Comparison of ENCODE assay signal across 8 cellular contexts in genomic region chr17:16428098-16428882, GRCh38. TPM values are rescaled to one million over a fixed set of nuclear protein-coding genes. Genes with fewer than 3 reads are reported as not detected.
A peak's percentile ranks its signal among the peaks of the same experiment; 100 is the strongest.
DNase-seq lines count a peak whose midpoint lies in the region; ATAC-seq and TF ChIP-seq lines count a peak whose summit lies in the region.

No MANE protein-coding gene starts in this region.

- H3K9me3 Mint-ChIP-seq in stimulated activated naive CD8-positive, alpha-beta T cell treated with anti-CD3 and anti-CD28 coated beads, Interleukin-15, amount 100 ng/mL, for 72 hours = no peaks in the 10 kb centered on the region

- no peak overlapping the region for H3K4me3 Mint-ChIP-seq in stimulated activated naive CD8-positive, alpha-beta T cell treated with anti-CD3 and anti-CD28 coated beads, Interleukin-15, amount 100 ng/mL, for 72 hours

- H4K20me1 ChIP-seq in PC-3 (ENCODE audit: low read length) = no peaks in the 10 kb centered on the region

- H3K9ac ChIP-seq in PC-3 (ENCODE audit: low read length) = no peak overlapping the region

- no peaks in the 10 kb centered on the region for H3K27me3 Mint-ChIP-seq in stimulated activated naive CD8-positive, alpha-beta T cell treated with anti-CD3 and anti-CD28 coated beads, Interleukin-15, amount 100 ng/mL, for 72 hours

- H3K79me2 ChIP-seq in PC-3 (ENCODE audit: low read length) = no peaks in the 10 kb centered on the region

- intact Hi-C loops in PC-3 (cut with micrococcal nuclease) (no loop called here), left lung (cut with DNase I) (no loop called here)

- H3K27ac ChIP-seq in PC-3 (ENCODE audit: low read length) (no peak overlapping the region), left lung (no peak overlapping the region)

- ATAC-seq in PC-3 (peak; percentile 75), left lung (peak; percentile 94)
- ATAC-seq in stimulated activated naive CD8-positive, alpha-beta T cell treated with anti-CD3 and anti-CD28 coated beads, Interleukin-15, amount 100 ng/mL, for 72 hours = peak; percentile 81

- H2AFZ ChIP-seq in PC-3 (ENCODE audit: low read length) = 0 out of 2 replicates have a peak overlapping the region, but pooled peaks have one; percentile 24

- no peaks in the 10 kb centered on the region for H3K9me2 ChIP-seq in PC-3 (replicated peaks; ENCODE audit: low read length)

- no peak overlapping the region for H3K4me2 ChIP-seq in PC-3 (ENCODE audit: low read length)

- H3K4me3 ChIP-seq in PC-3 (ENCODE audit: low read length) (no peak overlapping the region), astrocyte of the spinal cord (ENCODE audit: low read depth, low read length) (no peak overlapping the region), left lung (no peak overlapping the region)

- DNase-seq in activated T-cell treated with anti-CD3 and anti-CD28 coated beads for 1 hour (ENCODE audit: low read depth) (peak; percentile 40), activated T-cell treated with anti-CD3 and anti-CD28 coated beads for 4 hours (no peak), PC-3 (peak; percentile 57), astrocyte of the spinal cord (ENCODE audit: low read depth, low spot score) (no peak), left lung (peak; percentile 64 to 85), dedifferentiated amniotic fluid mesenchymal stem cell (ENCODE audit: extremely low spot score) (no peak), NCI-H345 treated with DMSO at 0.1 percent for 48 hours (lab: John Stamatoyannopoulos, UW; ENCODE audit: unreplicated experiment) (no peak)
- DNase-seq in stimulated activated naive CD8-positive, alpha-beta T cell treated with anti-CD3 and anti-CD28 coated beads, Interleukin-15, amount 100 ng/mL, for 72 hours = peak; percentile 28 to 54

- CTCF ChIA-PET in PC-3 (lab: Charles Lee) = interaction anchor here (1.1 to 1.4 kb wide), 2 partner anchors 9 to 93 kb away, joined by 3 to 6 read pairs; no protein-coding TSS in a partner anchor

- H3F3A ChIP-seq in PC-3 (ENCODE audit: low read length, unreplicated experiment) = no peaks in the 10 kb centered on the region

- no peak overlapping the region for H3K27ac Mint-ChIP-seq in stimulated activated naive CD8-positive, alpha-beta T cell treated with anti-CD3 and anti-CD28 coated beads, Interleukin-15, amount 100 ng/mL, for 72 hours

- H3K9me3 ChIP-seq in PC-3 (ENCODE audit: low read length) = no peaks in the 10 kb centered on the region
- no peaks in the 10 kb centered on the region for H3K9me3 ChIP-seq in left lung

- no TSS peak for BruUV-seq in PC-3 (replicated peaks; lab: Mats Ljungman, UMichigan)

- H3K27me3 ChIP-seq in PC-3 (ENCODE audit: low read length) (no peaks in the 10 kb centered on the region), left lung (no peaks in the 10 kb centered on the region)

- peak; percentile 90 for TF ChIP-seq CTCF in PC-3 (conservative IDR thresholded peaks at IDR 0.05; ENCODE audit: low read depth, low read length)
- peak; percentile 75 for TF ChIP-seq CTCF in astrocyte of the spinal cord (IDR thresholded peaks at IDR 0.05; ENCODE audit: low read depth, low read length)
- peak; percentile 57 to 60 for TF ChIP-seq CTCF in left lung (IDR thresholded peaks at IDR 0.05)

- H3K4me1 Mint-ChIP-seq in stimulated activated naive CD8-positive, alpha-beta T cell treated with anti-CD3 and anti-CD28 coated beads, Interleukin-15, amount 100 ng/mL, for 72 hours = peaks cover 6% of the 10 kb centered on the region

- H3K4me1 ChIP-seq in PC-3 (ENCODE audit: insufficient read depth, low read length) (no peaks in the 10 kb centered on the region), left lung (no peaks in the 10 kb centered on the region)

- POLR2A ChIA-PET in PC-3 (lab: Charles Lee; ENCODE audit: unreplicated experiment) = no interaction called here

- H3K36me3 ChIP-seq in PC-3 (ENCODE audit: low read depth, low read length) (no peaks in the 10 kb centered on the region), left lung (peaks cover 0 to 95% of the 10 kb centered on the region in 2 donors)

- in situ Hi-C loops in astrocyte of the spinal cord (cut with HindIII; ENCODE audit: low sequenced_read_pairs) = no loop called here

RNA-seq across cellular contexts. Expression of gene TRPV2, which starts 12.9 kb away (rescaled TPM):
- total RNA-seq in PC-3 (2014; rRNA removed) (0.69 and 1.9 TPM in 2 replicates), left lung (10 to 100 TPM; 58.0 to 97.7 TPM)

RNA-seq across cellular contexts. Expression of gene UBB, which starts 47.4 kb away (rescaled TPM):
- total RNA-seq in PC-3 (2014; rRNA removed) = 2,112 and 2,970 TPM in 2 replicates
- 1,000 to 10,000 TPM; 1,151 to 1,430 TPM for total RNA-seq in left lung

Comparison
In these comparisons a context has a peak if more than half of its experiments do, and no peak if none do; other contexts are left out.
1. DNase-seq: peak in activated T-cell treated with anti-CD3 and anti-CD28 coated beads for 1 hour (single experiment), PC-3 (single experiment), left lung (2 of 2) and stimulated activated naive CD8-positive, alpha-beta T cell treated with anti-CD3 and anti-CD28 coated beads, Interleukin-15, amount 100 ng/mL, for 72 hours (2 of 2); none in activated T-cell treated with anti-CD3 and anti-CD28 coated beads for 4 hours (single experiment), astrocyte of the spinal cord (single experiment), dedifferentiated amniotic fluid mesenchymal stem cell (single experiment) and NCI-H345 treated with DMSO at 0.1 percent for 48 hours (single experiment).
2. RNA of gene TRPV2, which starts 12.9 kb away (total RNA-seq): 58.0 to 97.7 TPM in left lung; 0.69 to 1.9 TPM in PC-3; every median in the first group is over 10 times any median in the second.
3. Peak in every context shown above with its lines, with median percentiles within 50 percentile points of each other: ATAC-seq and CTCF ChIP-seq.